Comparison of ENCODE assay signal across 19 cellular contexts in the genomic region with DNA sequence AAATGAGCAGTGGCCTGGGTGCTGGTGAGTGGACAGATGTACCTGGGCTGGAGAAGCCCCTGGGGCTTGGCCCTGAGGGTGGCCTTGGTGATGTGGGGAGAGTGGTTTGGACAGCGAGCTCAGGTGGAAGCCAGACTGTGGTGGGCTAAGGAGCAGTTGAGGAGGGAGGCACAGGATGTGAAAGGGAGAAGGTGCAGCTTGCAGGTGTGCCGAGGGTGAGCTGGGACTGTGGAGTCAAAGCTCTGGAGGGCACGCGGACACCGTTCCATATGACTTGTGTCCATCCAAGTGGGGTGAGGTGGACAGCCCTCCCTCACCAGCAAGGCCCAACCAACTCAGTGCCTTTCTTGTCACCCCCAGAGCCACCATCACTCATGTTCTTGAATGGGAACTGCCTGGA.
DNase-seq lines count a peak whose midpoint lies in the region; ATAC-seq and TF ChIP-seq lines count a peak whose summit lies in the region.
"Had no signal": no experiment of that assay in that cellular context is flagged by ENCODE, and none has a peak within 500 bp of the region (broad histone marks: within the 10 kb centered on the region; RNA-seq: fewer than 3 reads in every experiment).

No MANE protein-coding gene starts in this region.

- H3K36me3 Mint-ChIP-seq in activated naive CD4-positive, alpha-beta T cell treated with anti-CD3 and anti-CD28 coated beads, Interleukin-2, amount 50 U/mL, for 72 hours, result peaks cover 29 to 44% of the 10 kb centered on the region in 2 donors
- peaks cover 31% of the 10 kb centered on the region for H3K36me3 Mint-ChIP-seq in activated naive CD4-positive, alpha-beta T cell treated with anti-CD3 and anti-CD28 coated beads for 36 hours (ENCODE audit: low read depth)
- H3K36me3 Mint-ChIP-seq in H9 (ENCODE audit: insufficient read depth in 1 of 3, low read depth in 3 of 3), result peaks cover 35 to 51% (median 48%) of the 10 kb centered on the region in 3 experiments
- H3K36me3 Mint-ChIP-seq in activated naive CD8-positive, alpha-beta T cell treated with anti-CD3 and anti-CD28 coated beads, Interleukin-2, amount 10 ng/mL, durations not matched to agents 7 days and 5 days, result peaks cover 41% of the 10 kb centered on the region
- H3K36me3 Mint-ChIP-seq in stimulated activated effector memory CD8-positive, alpha-beta T cell treated with anti-CD3 and anti-CD28 coated beads, Interleukin-12 subunit alpha, Interleukin-12 subunit beta, amount 100 ng/mL, for 72 hours, result peaks cover 72% of the 10 kb centered on the region

- H4K91ac ChIP-seq in H9 (ENCODE audit: insufficient read length, low read depth, low read length), result no peak overlapping the region

- no peak for TF ChIP-seq CTCF in H9 (conservative IDR thresholded peaks at IDR 0.05)

- H3K23ac ChIP-seq in H9 (ENCODE audit: insufficient read length, low read depth, low read length), result no peak overlapping the region

- no peaks in the 10 kb centered on the region for H3K4me1 ChIP-seq in H9 (ENCODE audit: insufficient read depth, low read length)
- H3K4me1 ChIP-seq: uterus had no signal

- no peak overlapping the region for H2BK5ac ChIP-seq in H9 (ENCODE audit: insufficient read length, low read length)

- no peak overlapping the region for H2AFZ ChIP-seq in H9 (ENCODE audit: low read length)

- no peaks in the 10 kb centered on the region for H3K27me3 ChIP-seq in H9 (ENCODE audit: insufficient read depth, low read length)
- H3K27me3 ChIP-seq: MG63, uterus had no signal

- H2BK20ac ChIP-seq in H9 (ENCODE audit: low read depth, low read length, poor library complexity, severe bottlenecking), result no peak overlapping the region

- POLR2A ChIA-PET in activated naive CD8-positive, alpha-beta T cell treated with anti-CD3 and anti-CD28 coated beads, Interleukin-2, amount 10 ng/mL, durations not matched to agents 7 days and 5 days (lab: Charles Lee), result interaction anchor here (1.4 to 8.1 kb wide), 2 partner anchors 10 to 171 kb away, joined by 5 to 68 read pairs; a partner anchor contains a TSS

- H3K9me3 Mint-ChIP-seq in activated naive CD4-positive, alpha-beta T cell treated with anti-CD3 and anti-CD28 coated beads, Interleukin-2, amount 50 U/mL, for 72 hours, result peaks cover 0 to 3% of the 10 kb centered on the region in 2 donors
- no peaks in the 10 kb centered on the region for H3K9me3 Mint-ChIP-seq in activated naive CD4-positive, alpha-beta T cell treated with anti-CD3 and anti-CD28 coated beads for 36 hours
- H3K9me3 Mint-ChIP-seq in H9, result no peaks in the 10 kb centered on the region; a peak in 1 of 5 replicates
- no peaks in the 10 kb centered on the region for H3K9me3 Mint-ChIP-seq in activated naive CD8-positive, alpha-beta T cell treated with anti-CD3 and anti-CD28 coated beads, Interleukin-2, amount 10 ng/mL, durations not matched to agents 7 days and 5 days
- H3K9me3 Mint-ChIP-seq in stimulated activated effector memory CD8-positive, alpha-beta T cell treated with anti-CD3 and anti-CD28 coated beads, Interleukin-12 subunit alpha, Interleukin-12 subunit beta, amount 100 ng/mL, for 72 hours, result no peaks in the 10 kb centered on the region
- H3K9me3 Mint-ChIP-seq: IgD-negative memory B cell, nephron progenitor cell had no signal

- no peaks in the 10 kb centered on the region for H4K20me1 ChIP-seq in H9 (ENCODE audit: control insufficient read depth, insufficient read depth, insufficient read length)

- H3K27ac Mint-ChIP-seq in activated naive CD4-positive, alpha-beta T cell treated with anti-CD3 and anti-CD28 coated beads, Interleukin-2, amount 50 U/mL, for 72 hours, result peak overlapping the region; percentile 97 to 99
- H3K27ac Mint-ChIP-seq in activated naive CD4-positive, alpha-beta T cell treated with anti-CD3 and anti-CD28 coated beads for 36 hours, result no peak overlapping the region
- no peak overlapping the region for H3K27ac Mint-ChIP-seq in H9
- H3K27ac Mint-ChIP-seq in activated naive CD8-positive, alpha-beta T cell treated with anti-CD3 and anti-CD28 coated beads, Interleukin-2, amount 10 ng/mL, durations not matched to agents 7 days and 5 days, result peak overlapping the region; percentile 61
- peak overlapping the region; percentile 97 for H3K27ac Mint-ChIP-seq in stimulated activated effector memory CD8-positive, alpha-beta T cell treated with anti-CD3 and anti-CD28 coated beads, Interleukin-12 subunit alpha, Interleukin-12 subunit beta, amount 100 ng/mL, for 72 hours
- H3K27ac Mint-ChIP-seq: nephron progenitor cell had no signal

- CTCF ChIA-PET in activated naive CD4-positive, alpha-beta T cell treated with anti-CD3 and anti-CD28 coated beads for 36 hours (lab: Charles Lee), result interaction anchor here (0.9 to 1.1 kb wide), 3 partner anchors 12 to 247 kb away, joined by 4 read pairs; no protein-coding TSS in a partner anchor

- no peak overlapping the region for H4K8ac ChIP-seq in H9 (replicated peaks; ENCODE audit: insufficient read length, low read depth, low read length)

- no peak overlapping the region for H3K9ac ChIP-seq in H9 (ENCODE audit: extremely low read depth, insufficient read length, low read length)

- no peak overlapping the region for H2BK12ac ChIP-seq in H9 (ENCODE audit: insufficient read length, low read depth, low read length)

- peaks cover 6% of the 10 kb centered on the region; the same call in 1 of the 2 replicates for H3K79me2 ChIP-seq in H9 (ENCODE audit: insufficient read depth, low read length)

- H4K5ac ChIP-seq in H9 (ENCODE audit: insufficient read length, low read depth, low read length), result no peak overlapping the region

- intact Hi-C loops in activated naive CD4-positive, alpha-beta T cell treated with anti-CD3 and anti-CD28 coated beads for 36 hours (cut with micrococcal nuclease), result loop anchor here (5.0 to 10.0 kb wide), 2 partner anchors 525 to 628 kb away; a partner anchor contains a TSS

- WGBS in H9 (ENCODE audit: extremely low coverage, insufficient read length, low lambda C conversion rate), result no CpG with 5 or more reads among the region's 5 CpGs

- no peak overlapping the region for H3K27ac ChIP-seq in H9 (ENCODE audit: insufficient read length, low read depth, low read length)
- H3K27ac ChIP-seq: uterus had no signal

- no peak overlapping the region for H2AK5ac ChIP-seq in H9 (ENCODE audit: insufficient read length, low read length)

- H2BK15ac ChIP-seq in H9 (ENCODE audit: low read depth, low read length), result no peak overlapping the region

- H3T11ph ChIP-seq in H9 (ENCODE audit: low read length), result no peak overlapping the region

- no peak overlapping the region for H3K4me2 ChIP-seq in H9 (ENCODE audit: insufficient read depth, insufficient read length, low read length)

- no peaks in the 10 kb centered on the region for H3K9me3 ChIP-seq in H9 (ENCODE audit: control insufficient read depth, low read depth, low read length)
- H3K9me3 ChIP-seq: HAP-1, MG63, uterus had no signal

- no peak for DNase-seq in activated naive CD4-positive, alpha-beta T cell treated with anti-CD3 and anti-CD28 coated beads, Interleukin-2, amount 50 U/mL, for 72 hours (ENCODE audit: low spot score in 2 of 2)
- no peak for DNase-seq in activated naive CD4-positive, alpha-beta T cell treated with anti-CD3 and anti-CD28 coated beads for 36 hours
- DNase-seq in H9, result no peak
- DNase-seq in activated naive CD8-positive, alpha-beta T cell treated with anti-CD3 and anti-CD28 coated beads, Interleukin-2, amount 10 ng/mL, durations not matched to agents 7 days and 5 days, result no peak
- no peak for DNase-seq in stimulated activated effector memory CD8-positive, alpha-beta T cell treated with anti-CD3 and anti-CD28 coated beads, Interleukin-12 subunit alpha, Interleukin-12 subunit beta, amount 100 ng/mL, for 72 hours (ENCODE audit: low spot score in 2 of 2)
- DNase-seq in NCI-H187 (lab: John Stamatoyannopoulos, UW), result no peak
- DNase-seq: cortex of kidney, glutamatergic neuron, kidney glomerular epithelial cell, MG63, NCI-H1436 treated with DMSO at 0.1 percent for 48 hours, NCI-H2171, NCI-H524 treated with DMSO at 0.1 percent for 48 hours, nephron progenitor cell, uterus had no signal

- H3K4me3 Mint-ChIP-seq in activated naive CD4-positive, alpha-beta T cell treated with anti-CD3 and anti-CD28 coated beads for 36 hours, result no peak overlapping the region
- peak overlapping the region; percentile 22 to 55; a peak in 2 of 5 replicates for H3K4me3 Mint-ChIP-seq in H9
- H3K4me3 Mint-ChIP-seq in activated naive CD8-positive, alpha-beta T cell treated with anti-CD3 and anti-CD28 coated beads, Interleukin-2, amount 10 ng/mL, durations not matched to agents 7 days and 5 days, result peak overlapping the region; percentile 40
- peak overlapping the region; percentile 81 for H3K4me3 Mint-ChIP-seq in stimulated activated effector memory CD8-positive, alpha-beta T cell treated with anti-CD3 and anti-CD28 coated beads, Interleukin-12 subunit alpha, Interleukin-12 subunit beta, amount 100 ng/mL, for 72 hours

- H3K56ac ChIP-seq in H9 (ENCODE audit: insufficient read length, low read depth, low read length), result no peak overlapping the region

- H3K27me3 Mint-ChIP-seq in activated naive CD4-positive, alpha-beta T cell treated with anti-CD3 and anti-CD28 coated beads for 36 hours (ENCODE audit: low read depth), result no peaks in the 10 kb centered on the region
- peaks cover 4% of the 10 kb centered on the region; the same call in 1 of the 2 replicates for H3K27me3 Mint-ChIP-seq in H9 (ENCODE audit: low read depth)
- H3K27me3 Mint-ChIP-seq in activated naive CD8-positive, alpha-beta T cell treated with anti-CD3 and anti-CD28 coated beads, Interleukin-2, amount 10 ng/mL, durations not matched to agents 7 days and 5 days, result no peaks in the 10 kb centered on the region
- H3K27me3 Mint-ChIP-seq: IgD-negative memory B cell had no signal

- H3K79me1 ChIP-seq in H9 (ENCODE audit: insufficient read depth, low read depth, low read length, poor library complexity, severe bottlenecking), result peaks cover 3% of the 10 kb centered on the region

- no peak overlapping the region for H3K18ac ChIP-seq in H9 (ENCODE audit: insufficient read length, low read depth, low read length)

- no peak overlapping the region for H3K14ac ChIP-seq in H9 (ENCODE audit: insufficient read depth, low read length)

- H3K23me2 ChIP-seq in H9 (ENCODE audit: insufficient read length, low read depth, low read length, poor library complexity, severe bottlenecking), result peaks cover 4% of the 10 kb centered on the region

- H2BK120ac ChIP-seq in H9 (ENCODE audit: low read depth, low read length, poor library complexity, severe bottlenecking), result no peak overlapping the region

- ATAC-seq in activated naive CD4-positive, alpha-beta T cell treated with anti-CD3 and anti-CD28 coated beads, Interleukin-2, amount 50 U/mL, for 72 hours, result no peak
- ATAC-seq in activated naive CD8-positive, alpha-beta T cell treated with anti-CD3 and anti-CD28 coated beads, Interleukin-2, amount 10 ng/mL, durations not matched to agents 7 days and 5 days (ENCODE audit: low read depth), result no peak
- ATAC-seq in stimulated activated effector memory CD8-positive, alpha-beta T cell treated with anti-CD3 and anti-CD28 coated beads, Interleukin-12 subunit alpha, Interleukin-12 subunit beta, amount 100 ng/mL, for 72 hours, result no peak
- no peak for ATAC-seq in HG02981 (IDR thresholded peaks at IDR 0.05; ENCODE audit: unreplicated experiment)
- ATAC-seq: Panc1 had no signal

- peaks cover 32% of the 10 kb centered on the region for H3K4me1 Mint-ChIP-seq in activated naive CD4-positive, alpha-beta T cell treated with anti-CD3 and anti-CD28 coated beads for 36 hours (ENCODE audit: low read depth)
- H3K4me1 Mint-ChIP-seq in H9, result peaks cover 9% of the 10 kb centered on the region in 2 experiments
- peaks cover 23% of the 10 kb centered on the region for H3K4me1 Mint-ChIP-seq in activated naive CD8-positive, alpha-beta T cell treated with anti-CD3 and anti-CD28 coated beads, Interleukin-2, amount 10 ng/mL, durations not matched to agents 7 days and 5 days
- peaks cover 43% of the 10 kb centered on the region for H3K4me1 Mint-ChIP-seq in stimulated activated effector memory CD8-positive, alpha-beta T cell treated with anti-CD3 and anti-CD28 coated beads, Interleukin-12 subunit alpha, Interleukin-12 subunit beta, amount 100 ng/mL, for 72 hours

- H3K4ac ChIP-seq in H9 (ENCODE audit: low read depth, low read length), result no peak overlapping the region

Comparison
In these comparisons a context has a peak if more than half of its experiments do, and no peak if none do; other contexts are left out.
1. H3K27ac Mint-ChIP-seq: peak in activated naive CD4-positive, alpha-beta T cell treated with anti-CD3 and anti-CD28 coated beads, Interleukin-2, amount 50 U/mL, for 72 hours (2 of 2), activated naive CD8-positive, alpha-beta T cell treated with anti-CD3 and anti-CD28 coated beads, Interleukin-2, amount 10 ng/mL, durations not matched to agents 7 days and 5 days (single experiment) and stimulated activated effector memory CD8-positive, alpha-beta T cell treated with anti-CD3 and anti-CD28 coated beads, Interleukin-12 subunit alpha, Interleukin-12 subunit beta, amount 100 ng/mL, for 72 hours (single experiment); none in activated naive CD4-positive, alpha-beta T cell treated with anti-CD3 and anti-CD28 coated beads for 36 hours (single experiment) and H9 (0 of 3).